8 cellular contexts compared by ENCODE assay signal in the genomic region with DNA sequence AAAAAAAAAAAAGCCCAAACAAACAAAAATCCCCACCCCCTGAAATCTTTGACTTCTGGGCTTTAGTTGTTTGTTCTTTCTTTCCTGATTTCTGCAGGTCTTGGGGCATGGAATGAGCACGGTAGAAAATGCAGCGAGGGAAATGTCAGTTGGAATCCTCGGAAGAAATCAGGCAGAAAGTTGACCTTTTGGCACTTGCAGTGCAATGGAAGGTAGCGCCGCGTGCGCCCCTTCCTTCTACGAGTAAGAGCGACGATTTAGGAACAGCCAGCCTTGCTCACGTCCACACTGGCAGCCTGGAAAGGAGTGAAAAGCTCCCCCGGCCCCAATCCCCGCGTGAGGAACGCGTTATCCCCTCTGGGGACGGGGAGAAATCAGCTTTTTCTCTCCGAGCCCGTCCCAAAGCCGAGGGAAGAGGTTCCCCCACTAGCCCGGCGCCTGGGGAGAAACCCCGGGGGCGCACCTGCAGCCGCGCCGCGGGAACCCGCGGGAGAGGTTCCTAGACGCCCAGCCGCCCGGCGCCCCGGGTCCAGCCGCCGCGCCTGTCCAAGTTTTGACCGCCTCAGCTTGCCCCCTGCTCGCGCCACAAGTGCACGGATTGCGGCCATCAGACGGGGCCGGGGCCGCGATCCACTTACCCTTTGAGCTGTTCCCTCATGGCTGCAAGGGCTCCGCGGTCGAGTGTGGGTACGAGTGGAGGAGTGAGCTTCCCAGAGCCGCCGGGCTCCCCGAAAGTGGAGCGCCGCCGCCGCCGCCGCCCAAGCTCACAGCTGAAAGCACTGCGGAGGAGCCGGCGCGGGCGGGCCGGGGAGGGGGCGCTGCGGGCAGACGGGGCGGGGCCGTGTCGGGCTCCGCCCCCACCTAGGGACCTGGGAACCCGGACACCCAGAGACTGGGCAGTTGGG.
DNase-seq lines count a peak whose midpoint lies in the region; FAIRE-seq and TF ChIP-seq lines count a peak whose summit lies in the region.

No MANE protein-coding gene starts in this region.

- 1 to 24% (median 1%) methylated on average over 40 to 74 of the region's 74 CpGs for WGBS in small intestine, 3 donors

- H3K9me3 ChIP-seq in iPS-20b (ENCODE audit: insufficient read depth, low read depth, low read length) (no peaks in the 10 kb centered on the region), small intestine (ENCODE audit: control insufficient read depth, low read depth) (no peaks in the 10 kb centered on the region)

- H3K27me3 ChIP-seq in iPS-20b (ENCODE audit: insufficient read depth, low read length) (peaks cover 9% of the 10 kb centered on the region; the same call in 1 of the 2 replicates), small intestine (ENCODE audit: control insufficient read depth in 2 of 2, insufficient read depth in 2 of 2, low read length in 2 of 2) (no peaks in the 10 kb centered on the region)

- FAIRE-seq in small intestine (lab: Jason Lieb, UNC): no peak

- H3K27ac ChIP-seq in iPS-20b (ENCODE audit: low read length): no peak overlapping the region
- peak overlapping the region in 1 of 2 donors; percentile 38 for H3K27ac ChIP-seq in small intestine (ENCODE audit: low read depth in 1 of 2, low read length in 1 of 2)

- H3K4me3 ChIP-seq in astrocyte of the spinal cord (ENCODE audit: low read depth, low read length) (peak overlapping the region; percentile 50), iPS-20b (ENCODE audit: low read length) (peak overlapping the region; percentile 74), small intestine (ENCODE audit: low read depth in 1 of 2, low read length in 2 of 2) (peak overlapping the region; percentile 53 to 67)

- in situ Hi-C loops in astrocyte of the spinal cord (cut with HindIII; ENCODE audit: low sequenced_read_pairs): no loop called here

- peak overlapping the region; percentile 70; the same call in 1 of the 2 replicates for H3K9ac ChIP-seq in iPS-20b (ENCODE audit: low read depth, low read length)

- peak; percentile 10 for DNase-seq in activated CD4-positive, alpha-beta T cell treated with anti-CD3 and anti-CD28 coated beads for 48 hours
- no peak for DNase-seq in activated CD4-positive, alpha-beta T cell treated with anti-CD3 and anti-CD28 coated beads for 1 hour
- peak; percentile 31 for DNase-seq in HCEC 1CT
- DNase-seq in NCI-H128 (lab: John Stamatoyannopoulos, UW; ENCODE audit: unreplicated experiment): peak; percentile 5
- DNase-seq in astrocyte of the spinal cord (ENCODE audit: low read depth, low spot score): peak; percentile 24
- peak; percentile 35 for DNase-seq in small intestine
- DNase-seq in stimulated activated naive CD4-positive, alpha-beta T cell treated with Interleukin-2 at 50 U/mL for 16 hours (lab: John Stamatoyannopoulos, UW): no peak

- no peak for TF ChIP-seq CTCF in astrocyte of the spinal cord (IDR thresholded peaks at IDR 0.05; ENCODE audit: low read depth, low read length)

- no peaks in the 10 kb centered on the region for H3K36me3 ChIP-seq in iPS-20b (ENCODE audit: insufficient read depth, low read depth, low read length)
- no peaks in the 10 kb centered on the region for H3K36me3 ChIP-seq in small intestine (ENCODE audit: control insufficient read depth in 2 of 2, insufficient read depth in 2 of 2, low read length in 2 of 2)

- H3K4me1 ChIP-seq in iPS-20b (ENCODE audit: insufficient read depth, low read length): no peaks in the 10 kb centered on the region
- H3K4me1 ChIP-seq in small intestine (ENCODE audit: control insufficient read depth in 2 of 2, insufficient read depth in 1 of 2, low read depth in 1 of 2, low read length in 1 of 2): no peaks in the 10 kb centered on the region

Comparison
In these comparisons a context has a peak if more than half of its experiments do, and no peak if none do; other contexts are left out.
1. DNase-seq: peak in activated CD4-positive, alpha-beta T cell treated with anti-CD3 and anti-CD28 coated beads for 48 hours (single experiment), HCEC 1CT (single experiment), NCI-H128 (single experiment), astrocyte of the spinal cord (single experiment) and small intestine (single experiment); none in activated CD4-positive, alpha-beta T cell treated with anti-CD3 and anti-CD28 coated beads for 1 hour (single experiment) and stimulated activated naive CD4-positive, alpha-beta T cell treated with Interleukin-2 at 50 U/mL for 16 hours (single experiment).
2. Peak in every context shown above with its lines, with median percentiles within 50 percentile points of each other: H3K4me3 ChIP-seq.